In the genomic region with DNA sequence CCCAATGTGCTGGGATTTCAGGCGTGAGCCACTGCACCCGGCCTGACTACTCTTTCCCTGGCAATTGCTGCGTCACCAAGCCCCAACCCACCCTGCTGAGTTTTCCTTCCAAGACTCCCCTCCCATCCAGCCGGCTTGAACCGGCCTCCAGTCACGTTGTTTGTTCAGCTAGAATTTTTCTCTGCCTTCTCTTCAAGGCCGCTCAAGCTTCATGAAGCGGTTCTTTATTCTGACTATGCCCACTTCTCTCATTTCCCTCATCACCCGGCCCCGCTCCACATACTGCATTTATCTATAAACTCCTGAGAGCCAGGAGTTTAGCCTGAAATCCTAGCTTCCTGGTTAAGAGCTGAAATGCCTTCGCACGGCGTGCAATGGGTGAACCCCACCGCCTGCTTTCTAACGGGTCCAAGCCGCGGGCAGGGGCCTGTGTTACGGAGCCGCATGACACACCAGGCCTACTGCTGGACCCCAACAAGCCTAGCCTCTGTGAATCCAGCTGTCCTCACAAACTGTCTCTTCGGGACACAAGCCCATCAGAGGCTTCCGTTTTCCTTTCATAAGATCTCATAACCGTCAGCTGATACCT, we compare ENCODE assay signal across 8 cellular contexts. TPM values are rescaled to one million over a fixed set of nuclear protein-coding genes. Genes with fewer than 3 reads are reported as not detected.
A peak's percentile ranks its signal among the peaks of the same experiment; 100 is the strongest.
DNase-seq lines count a peak whose midpoint lies in the region; ATAC-seq, FAIRE-seq and TF ChIP-seq lines count a peak whose summit lies in the region.

No MANE protein-coding gene starts in this region.

- no peaks in the 10 kb centered on the region for H3K9me3 Mint-ChIP-seq in type B pancreatic cell

- H3K4me1 Mint-ChIP-seq in type B pancreatic cell (ENCODE audit: unreplicated experiment): peaks cover 10% of the 10 kb centered on the region

- WGBS in small intestine, 3 donors: 86 to 90% (median 90%) methylated on average over 22 of the region's 22 CpGs

- H3K4me3 ChIP-seq in left ventricle myocardium inferior (peak overlapping the region; percentile 79), astrocyte of the cerebellum (ENCODE audit: low read depth, low read length) (peak overlapping the region; percentile 85), mucosa of rectum (ENCODE audit: low read length in 2 of 2) (peak overlapping the region; percentile 88 to 95), small intestine (ENCODE audit: low read depth in 1 of 2, low read length in 2 of 2) (no peak overlapping the region)

- H3K36me3 Mint-ChIP-seq in type B pancreatic cell: no peaks in the 10 kb centered on the region

- no peak overlapping the region for H3K27ac Mint-ChIP-seq in type B pancreatic cell

- no peak for ATAC-seq in Right ventricle myocardium superior (ENCODE audit: poor library complexity)

- intact Hi-C loops in left ventricle myocardium inferior (cut with micrococcal nuclease): no loop called here
- intact Hi-C loops in Right ventricle myocardium superior (cut with DNase I): no loop called here

- in situ Hi-C loops in astrocyte of the cerebellum (cut with HindIII; ENCODE audit: low sequenced_read_pairs): loop anchor here (10.0 kb wide), 1 partner anchor 410 kb away; no protein-coding TSS in a partner anchor

- H3K27me3 ChIP-seq in left ventricle myocardium inferior (ENCODE audit: low read depth) (peaks cover 1% of the 10 kb centered on the region), mucosa of rectum (ENCODE audit: control insufficient read depth in 2 of 2, insufficient read depth in 2 of 2, low read length in 2 of 2) (no peaks in the 10 kb centered on the region), small intestine (ENCODE audit: control insufficient read depth in 2 of 2, insufficient read depth in 2 of 2, low read length in 2 of 2) (no peaks in the 10 kb centered on the region)

- DNase-seq in left ventricle myocardium inferior (no peak), Right ventricle myocardium superior (no peak), astrocyte of the cerebellum (ENCODE audit: low read depth) (no peak), type B pancreatic cell (ENCODE audit: extremely low spot score, unreplicated experiment) (no peak), NCI-H69 (lab: John Stamatoyannopoulos, UW) (no peak), NCI-H1092 treated with DMSO at 0.1 percent for 48 hours (lab: John Stamatoyannopoulos, UW) (no peak), small intestine (no peak)

- H3K4me3 Mint-ChIP-seq in type B pancreatic cell: peak overlapping the region; percentile 98

- H3K36me3 ChIP-seq in left ventricle myocardium inferior (peaks cover 2% of the 10 kb centered on the region), mucosa of rectum (ENCODE audit: control insufficient read depth in 2 of 2, insufficient read depth in 2 of 2, low read length in 2 of 2) (no peaks in the 10 kb centered on the region), small intestine (ENCODE audit: control insufficient read depth in 2 of 2, insufficient read depth in 2 of 2, low read length in 2 of 2) (no peaks in the 10 kb centered on the region)

- peaks cover 10% of the 10 kb centered on the region for H3K27me3 Mint-ChIP-seq in type B pancreatic cell

- FAIRE-seq in small intestine (lab: Jason Lieb, UNC): no peak

- H3K9me3 ChIP-seq in left ventricle myocardium inferior (replicated peaks) (no peaks in the 10 kb centered on the region), mucosa of rectum (ENCODE audit: control insufficient read depth in 2 of 2, low read length in 2 of 2) (no peaks in the 10 kb centered on the region), small intestine (ENCODE audit: control insufficient read depth, low read depth) (no peaks in the 10 kb centered on the region)

- peaks cover 25% of the 10 kb centered on the region for H3K4me1 ChIP-seq in left ventricle myocardium inferior
- peaks cover 8 to 12% of the 10 kb centered on the region in 2 donors for H3K4me1 ChIP-seq in mucosa of rectum (ENCODE audit: control insufficient read depth in 2 of 2, insufficient read depth in 2 of 2, low read length in 2 of 2)
- H3K4me1 ChIP-seq in small intestine (ENCODE audit: control insufficient read depth in 2 of 2, insufficient read depth in 1 of 2, low read depth in 1 of 2, low read length in 1 of 2): no peaks in the 10 kb centered on the region

- peak overlapping the region in 1 of 2 donors; percentile 63 for H3K9ac ChIP-seq in mucosa of rectum (ENCODE audit: low read depth in 1 of 2, low read length in 2 of 2)

- TF ChIP-seq CTCF in left ventricle myocardium inferior (IDR thresholded peaks at IDR 0.05; ENCODE audit: borderline replicate concordance) (no peak), astrocyte of the cerebellum (IDR thresholded peaks at IDR 0.05; ENCODE audit: low read depth, low read length, missing control alignments) (no peak), type B pancreatic cell (conservative IDR thresholded peaks at IDR 0.05) (no peak)

- H3K27ac ChIP-seq in left ventricle myocardium inferior (replicated peaks) (peak overlapping the region; percentile 68), mucosa of rectum (ENCODE audit: low read depth in 2 of 2, low read length in 2 of 2) (no peak overlapping the region), small intestine (ENCODE audit: low read depth in 1 of 2, low read length in 1 of 2) (no peak overlapping the region)

RNA-seq across cellular contexts. Expression of a gene that starts 1.0 kb away (rescaled TPM):
- total RNA-seq in left ventricle myocardium inferior (6.9 TPM), Right ventricle myocardium superior (5.5 TPM), type B pancreatic cell (ENCODE audit: low replicate concordance) (11.0 and 17.9 TPM in 2 replicates)
- polyA plus RNA-seq in small intestine: 10 to 100 TPM in 1 of 3 donors, 1 to 10 TPM in 2; 4.6 to 11.3 (median 5.6) TPM

RNA-seq across cellular contexts. Expression of a gene that starts 31.4 kb away (rescaled TPM):
- total RNA-seq in left ventricle myocardium inferior: 37.7 TPM
- 25.0 TPM for total RNA-seq in Right ventricle myocardium superior
- total RNA-seq in type B pancreatic cell (ENCODE audit: low replicate concordance): 4.5 and 5.8 TPM in 2 replicates
- 1 to 10 TPM; 1.0 to 2.4 (median 1.8) TPM for polyA plus RNA-seq in small intestine

Comparison
In these comparisons a context has a peak if more than half of its experiments do, and no peak if none do; other contexts are left out.
1. H3K4me3 ChIP-seq: peak in left ventricle myocardium inferior (single experiment), astrocyte of the cerebellum (single experiment) and mucosa of rectum (2 of 2); none in small intestine (0 of 2).